In the genomic region with DNA sequence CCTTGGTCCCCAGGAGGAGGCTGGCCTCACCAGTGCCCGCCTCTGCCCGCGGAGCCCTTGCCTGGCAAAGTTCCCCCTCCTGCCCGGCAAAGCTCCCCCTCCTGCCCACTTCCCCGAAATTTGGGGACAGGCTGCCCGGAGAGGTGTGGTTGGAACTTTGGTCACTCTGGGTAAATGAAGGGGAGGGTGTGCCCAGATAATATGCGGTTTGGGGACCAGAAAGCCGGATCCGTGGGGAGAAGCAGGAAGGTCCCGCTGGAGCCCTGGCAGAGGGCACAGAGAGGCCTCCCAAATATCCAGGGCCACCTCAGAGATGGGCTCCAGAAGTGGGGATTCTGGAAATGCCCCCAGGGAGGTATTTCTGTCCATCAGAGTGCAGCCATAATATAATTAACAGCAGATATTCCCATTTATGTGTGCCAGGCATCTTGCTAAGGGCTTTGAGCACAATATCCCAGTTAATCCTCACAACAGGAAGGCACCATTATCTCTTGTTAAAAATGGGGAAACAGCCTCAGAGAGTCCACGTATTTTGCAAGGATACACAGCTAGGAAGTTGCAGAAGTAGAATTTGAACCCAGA, we compare ENCODE assay signal across 8 cellular contexts. TPM values are rescaled to one million over a fixed set of nuclear protein-coding genes. Genes with fewer than 3 reads are reported as not detected.
DNase-seq lines count a peak whose midpoint lies in the region; ATAC-seq, FAIRE-seq and TF ChIP-seq lines count a peak whose summit lies in the region.

No MANE protein-coding gene starts in this region.

- POLR2A ChIA-PET in HEK293 (lab: Yijun Ruan, JAX) = interaction anchor here (0.9 kb wide), 1 partner anchor 17 kb away, joined by 3 read pairs; no protein-coding TSS in a partner anchor

- peaks cover 13% of the 10 kb centered on the region for H3K4me1 ChIP-seq in HEK293 (ENCODE audit: control insufficient read depth, insufficient read depth, low read length)
- peaks cover 15% of the 10 kb centered on the region for H3K4me1 ChIP-seq in iPS-20b (ENCODE audit: insufficient read depth, low read length)
- no peaks in the 10 kb centered on the region for H3K4me1 ChIP-seq in small intestine (ENCODE audit: control insufficient read depth in 2 of 2, insufficient read depth in 1 of 2, low read depth in 1 of 2, low read length in 1 of 2)

- FAIRE-seq in small intestine (lab: Jason Lieb, UNC) = no peak
- FAIRE-seq in urothelium cell line (lab: Jason Lieb, UNC) = no peak

- H3K9me3 ChIP-seq in HEK293 (ENCODE audit: control insufficient read depth, insufficient read depth, low read depth, low read length) (no peaks in the 10 kb centered on the region), iPS-20b (ENCODE audit: insufficient read depth, low read depth, low read length) (no peaks in the 10 kb centered on the region), small intestine (ENCODE audit: control insufficient read depth, low read depth) (no peaks in the 10 kb centered on the region)

- DNase-seq in small intestine (peak; percentile 21), GM19240 (ENCODE audit: insufficient read length, low spot score) (no peak), KG1 (lab: John Stamatoyannopoulos, UW) (no peak), urothelium cell line (ENCODE audit: low spot score) (no peak)

- WGBS in small intestine, 3 donors = 0 to 13% (median 12%) methylated on average over 11 of the region's 11 CpGs

- H3K9ac ChIP-seq in iPS-20b (ENCODE audit: low read depth, low read length) = peak overlapping the region; percentile 69; the same call in 1 of the 2 replicates

- H3K27me3 ChIP-seq in iPS-20b (ENCODE audit: insufficient read depth, low read length) = peaks cover 35% of the 10 kb centered on the region
- H3K27me3 ChIP-seq in small intestine (ENCODE audit: control insufficient read depth in 2 of 2, insufficient read depth in 2 of 2, low read length in 2 of 2) = no peaks in the 10 kb centered on the region

- CTCF ChIA-PET in HEK293 (lab: Yijun Ruan, JAX) = interaction anchor here (0.9 to 1.0 kb wide), 2 partner anchors 17 to 86 kb away, joined by 3 to 4 read pairs; no protein-coding TSS in a partner anchor

- no peak for TF ChIP-seq CTCF in HEK293 (tag by site-specific recombination; IDR thresholded peaks at IDR 0.05)
- no peak for TF ChIP-seq CTCF in WI38 (IDR thresholded peaks at IDR 0.05; ENCODE audit: low read depth, low read length)

- H3K36me3 ChIP-seq in HEK293 (ENCODE audit: control insufficient read depth in 2 of 2, insufficient read depth in 1 of 2, low read length in 2 of 2) = peaks cover 0 to 7% of the 10 kb centered on the region in 2 experiments; a peak in 1 of 3 replicates
- no peaks in the 10 kb centered on the region for H3K36me3 ChIP-seq in iPS-20b (ENCODE audit: insufficient read depth, low read depth, low read length)
- H3K36me3 ChIP-seq in small intestine (ENCODE audit: control insufficient read depth in 2 of 2, insufficient read depth in 2 of 2, low read length in 2 of 2) = no peaks in the 10 kb centered on the region

- H3K27ac ChIP-seq in HEK293 (ENCODE audit: extremely low read depth, low read depth, low read length) = peak overlapping the region; percentile 47; the same call in 1 of the 2 replicates
- H3K27ac ChIP-seq in iPS-20b (ENCODE audit: low read length) = no peak overlapping the region
- H3K27ac ChIP-seq in small intestine (ENCODE audit: low read depth in 1 of 2, low read length in 1 of 2) = peak overlapping the region in 1 of 2 donors; percentile 27

- H3K4me3 ChIP-seq in HEK293 (ENCODE audit: low read depth, low read length) (peak overlapping the region; percentile 62), WI38 (ENCODE audit: low read depth, low read length) (peak overlapping the region; percentile 78), iPS-20b (ENCODE audit: low read length) (peak overlapping the region; percentile 70), small intestine (ENCODE audit: low read depth in 1 of 2, low read length in 2 of 2) (peak overlapping the region; percentile 34 to 63)

- no peak for ATAC-seq in HG02852 (IDR thresholded peaks at IDR 0.05; ENCODE audit: unreplicated experiment)

TF ChIP-seq in HEK293, 187 proteins besides CTCF, POLR2A, EP300 and RAD21:
- TF ChIP-seq KLF10 (tag by site-specific recombination; IDR thresholded peaks at IDR 0.05) = no peak
- TF ChIP-seq YY2 (tag by site-specific recombination; IDR thresholded peaks at IDR 0.05) = no peak
- no peak for TF ChIP-seq ZNF768 (tag by site-specific recombination; IDR thresholded peaks at IDR 0.05)
- TF ChIP-seq ZNF335 (tag by site-specific recombination; conservative IDR thresholded peaks at IDR 0.05) = peak; percentile 72
TF ChIP-seq in HEK293: peak in this region for 1.

RNA-seq across cellular contexts. Expression of a gene that starts 0.8 kb away (rescaled TPM):
- 10 to 100 TPM in 1 of 3 donors, 1 to 10 TPM in 2; 1.3 to 19.2 (median 5.1) TPM for polyA plus RNA-seq in small intestine
